Comparison of ENCODE assay signal across 18 cellular contexts in the genomic region with DNA sequence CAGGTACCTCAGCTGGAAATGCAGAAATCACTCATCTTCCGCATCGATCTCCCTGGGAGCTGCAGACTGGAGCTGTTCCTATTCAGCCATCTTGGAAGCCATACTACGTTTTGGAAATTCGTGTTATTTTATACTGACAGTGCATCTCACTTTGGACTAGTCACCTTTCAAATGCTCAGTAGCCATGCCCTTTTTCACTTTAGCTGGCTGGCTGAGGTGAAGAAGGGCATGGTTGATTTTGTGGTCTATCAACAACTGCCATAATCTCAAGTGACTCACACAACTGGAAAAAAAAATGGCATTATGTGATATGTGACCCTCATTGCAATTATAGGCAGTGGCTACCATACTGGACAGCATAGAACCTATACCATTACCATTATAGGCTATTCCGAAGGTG.
DNase-seq lines count a peak whose midpoint lies in the region; ATAC-seq, FAIRE-seq and TF ChIP-seq lines count a peak whose summit lies in the region.
"Had no signal": no experiment of that assay in that cellular context is flagged by ENCODE, and none has a peak within 500 bp of the region (broad histone marks: within the 10 kb centered on the region; RNA-seq: fewer than 3 reads in every experiment).

No MANE protein-coding gene starts in this region.

- 74% methylated on average over 5 of the region's 5 CpGs for WGBS in K562 (ENCODE audit: insufficient coverage, low coverage, missing lambda C conversion rate)

- FAIRE-seq in K562 (lab: Jason Lieb, UNC): no peak
- FAIRE-seq: GM12878, H1, HepG2 had no signal

- TF ChIP-seq RAD21 in K562 (CRISPR knock-in tag; conservative IDR thresholded peaks at IDR 0.05 in 1 of 2, IDR thresholded peaks at IDR 0.05 in 1 of 2): no peak

- H3K9me2 ChIP-seq in Loucy (replicated peaks; ENCODE audit: low read depth, low read length): no peaks in the 10 kb centered on the region

- H2AFZ ChIP-seq in Loucy (ENCODE audit: low read length): peak overlapping the region; percentile 49; the same call in 1 of the 2 replicates
- H2AFZ ChIP-seq in K562 (ENCODE audit: low read depth, low read length): peak overlapping the region; percentile 57

- ATAC-seq in activated CD8-positive, alpha-beta T cell treated with anti-CD3 and anti-CD28 coated beads for 36 hours: peak; percentile 49
- ATAC-seq in activated CD8-positive, alpha-beta T cell treated with anti-CD3 and anti-CD28 coated beads, Interleukin-2, amount 10 ng/mL, durations not matched to agents 7 days and 5 days: no peak
- ATAC-seq in K562: no peak
- peak; percentile 72 for ATAC-seq in stimulated activated naive CD8-positive, alpha-beta T cell treated with anti-CD3 and anti-CD28 coated beads, Interleukin-15, Interleukin-2, amounts not matched to agents 100 U/mL and 50 U/mL, for 24 hours
- no peak for ATAC-seq in GM21576 (IDR thresholded peaks at IDR 0.05; ENCODE audit: unreplicated experiment)
- ATAC-seq: HepG2 had no signal

- H3K36me3 Mint-ChIP-seq in activated CD8-positive, alpha-beta T cell treated with anti-CD3 and anti-CD28 coated beads for 36 hours (ENCODE audit: low read depth): no peaks in the 10 kb centered on the region
- H3K36me3 Mint-ChIP-seq in activated CD8-positive, alpha-beta T cell treated with anti-CD3 and anti-CD28 coated beads, Interleukin-2, amount 10 ng/mL, durations not matched to agents 7 days and 5 days (ENCODE audit: low read depth): no peaks in the 10 kb centered on the region
- H3K36me3 Mint-ChIP-seq: CD14-positive monocyte; CD4-positive, alpha-beta memory T cell had no signal

- in situ Hi-C loops in K562 (cut with MboI): loop anchor here (10.0 kb wide), 1 partner anchor 94 kb away; no protein-coding TSS in a partner anchor

- BruUV-seq in K562 (replicated peaks; lab: Mats Ljungman, UMichigan): no TSS peak

- H4K20me1 ChIP-seq in Loucy (ENCODE audit: insufficient read depth, low read length, poor library complexity, severe bottlenecking) (no peaks in the 10 kb centered on the region), K562 (replicated peaks; ENCODE audit: control insufficient read depth, insufficient read depth, low read length) (no peaks in the 10 kb centered on the region)
- H4K20me1 ChIP-seq: BLaER1 had no signal

- no peaks in the 10 kb centered on the region for H3K27me3 ChIP-seq in Loucy (ENCODE audit: insufficient read depth, low read length, poor library complexity, severe bottlenecking)
- H3K27me3 ChIP-seq in K562 (ENCODE audit: control insufficient read depth in 2 of 2, insufficient read depth in 2 of 2, low read length in 2 of 2): no peaks in the 10 kb centered on the region
- H3K27me3 ChIP-seq: BLaER1 had no signal

- H3K9me3 Mint-ChIP-seq in activated CD8-positive, alpha-beta T cell treated with anti-CD3 and anti-CD28 coated beads for 36 hours: peaks cover 1% of the 10 kb centered on the region
- H3K9me3 Mint-ChIP-seq in activated CD8-positive, alpha-beta T cell treated with anti-CD3 and anti-CD28 coated beads, Interleukin-2, amount 10 ng/mL, durations not matched to agents 7 days and 5 days (ENCODE audit: insufficient read depth): no peaks in the 10 kb centered on the region

- H3K4me3 Mint-ChIP-seq in activated CD8-positive, alpha-beta T cell treated with anti-CD3 and anti-CD28 coated beads for 36 hours: no peak overlapping the region
- H3K4me3 Mint-ChIP-seq in activated CD8-positive, alpha-beta T cell treated with anti-CD3 and anti-CD28 coated beads, Interleukin-2, amount 10 ng/mL, durations not matched to agents 7 days and 5 days: no peak overlapping the region
- H3K4me3 Mint-ChIP-seq: CD14-positive monocyte; CD4-positive, alpha-beta memory T cell had no signal

- intact Hi-C loops in activated CD8-positive, alpha-beta T cell treated with anti-CD3 and anti-CD28 coated beads for 36 hours (cut with micrococcal nuclease): no loop called here
- intact Hi-C loops in K562 (cut with micrococcal nuclease): loop anchor here (10.0 kb wide), 1 partner anchor 454 kb away; no protein-coding TSS in a partner anchor

- H3K36me3 ChIP-seq in Loucy (ENCODE audit: insufficient read depth, low read length) (no peaks in the 10 kb centered on the region), K562 (ENCODE audit: control insufficient read depth, insufficient read depth, low read length) (no peaks in the 10 kb centered on the region)
- H3K36me3 ChIP-seq: BLaER1, HAP-1 had no signal

- H3K4me1 ChIP-seq in Loucy (ENCODE audit: insufficient read depth, low read length, poor library complexity, severe bottlenecking) (no peaks in the 10 kb centered on the region), K562 (replicated peaks in 1 of 2; ENCODE audit: control insufficient read depth in 2 of 2, insufficient read depth in 2 of 2, low read length in 2 of 2) (peaks cover 4 to 36% of the 10 kb centered on the region in 2 experiments)
- H3K4me1 ChIP-seq: BLaER1, HAP-1 had no signal

- DNase-seq in activated CD8-positive, alpha-beta T cell treated with anti-CD3 and anti-CD28 coated beads for 36 hours: no peak
- DNase-seq in activated CD8-positive, alpha-beta T cell treated with anti-CD3 and anti-CD28 coated beads, Interleukin-2, amount 10 ng/mL, durations not matched to agents 7 days and 5 days: no peak
- DNase-seq in K562 (ENCODE audit: extremely low read depth in 1 of 4, low spot score in 3 of 4): no peak
- DNase-seq in stimulated activated naive CD8-positive, alpha-beta T cell treated with anti-CD3 and anti-CD28 coated beads, Interleukin-15, Interleukin-2, amounts not matched to agents 100 U/mL and 50 U/mL, for 24 hours: no peak
- DNase-seq in iPS-NIHi7 (ENCODE audit: extremely low spot score): no peak
- DNase-seq: 8988T; Calu3; CD4-positive, alpha-beta memory T cell; DND-41; EL had no signal

- H3K9me1 ChIP-seq in K562 (ENCODE audit: control insufficient read depth, insufficient read depth, low read length): peaks cover 3% of the 10 kb centered on the region

- H3K9ac ChIP-seq in Loucy (ENCODE audit: low read depth, low read length, poor library complexity, severe bottlenecking): no peak overlapping the region
- no peak overlapping the region for H3K9ac ChIP-seq in K562 (ENCODE audit: insufficient read depth in 1 of 2, low read depth in 2 of 2, low read length in 2 of 2)
- H3K9ac ChIP-seq: BLaER1 had no signal

- H3K4me2 ChIP-seq in Loucy (ENCODE audit: low read depth, low read length, poor library complexity, severe bottlenecking): no peak overlapping the region
- no peak overlapping the region for H3K4me2 ChIP-seq in K562 (ENCODE audit: insufficient read depth, low read length)
- H3K4me2 ChIP-seq: BLaER1 had no signal

- no peak overlapping the region for H3K27ac Mint-ChIP-seq in activated CD8-positive, alpha-beta T cell treated with anti-CD3 and anti-CD28 coated beads for 36 hours
- no peak overlapping the region for H3K27ac Mint-ChIP-seq in activated CD8-positive, alpha-beta T cell treated with anti-CD3 and anti-CD28 coated beads, Interleukin-2, amount 10 ng/mL, durations not matched to agents 7 days and 5 days
- H3K27ac Mint-ChIP-seq: CD14-positive monocyte; CD4-positive, alpha-beta memory T cell had no signal

- no peak overlapping the region for H3K4me3 ChIP-seq in Loucy (ENCODE audit: low read length, poor library complexity, severe bottlenecking)
- H3K4me3 ChIP-seq in K562: no peak overlapping the region
- H3K4me3 ChIP-seq: BLaER1, GM12878, HAP-1 had no signal

- H3K27me3 Mint-ChIP-seq in activated CD8-positive, alpha-beta T cell treated with anti-CD3 and anti-CD28 coated beads for 36 hours: peaks cover 1% of the 10 kb centered on the region
- peaks cover 6% of the 10 kb centered on the region for H3K27me3 Mint-ChIP-seq in activated CD8-positive, alpha-beta T cell treated with anti-CD3 and anti-CD28 coated beads, Interleukin-2, amount 10 ng/mL, durations not matched to agents 7 days and 5 days (ENCODE audit: low read depth)

- H3K9me3 ChIP-seq in Loucy (ENCODE audit: insufficient read depth, low read depth, low read length) (no peaks in the 10 kb centered on the region), K562 (replicated peaks; ENCODE audit: control insufficient read depth, insufficient read depth, low read depth, low read length) (no peaks in the 10 kb centered on the region)
- H3K9me3 ChIP-seq: HAP-1 had no signal

- no peak overlapping the region for H3K27ac ChIP-seq in K562 (ENCODE audit: extremely low read depth, low read depth, low read length)
- H3K27ac ChIP-seq: BLaER1 had no signal

- no peak for TF ChIP-seq POLR2A in K562 (conservative IDR thresholded peaks at IDR 0.05)

- no peaks in the 10 kb centered on the region for H3F3A ChIP-seq in Loucy (ENCODE audit: low read depth)

- H3K79me2 ChIP-seq in Loucy (ENCODE audit: insufficient read depth, low read length) (no peaks in the 10 kb centered on the region), K562 (ENCODE audit: control insufficient read depth, insufficient read depth, low read length) (no peaks in the 10 kb centered on the region)

- CTCF ChIA-PET in activated CD8-positive, alpha-beta T cell treated with anti-CD3 and anti-CD28 coated beads for 36 hours (lab: Charles Lee): interaction anchor here (0.6 to 1.2 kb wide), 2 partner anchors 18 to 1057 kb away, joined by 3 to 4 read pairs; no protein-coding TSS in a partner anchor
- CTCF ChIA-PET in activated CD8-positive, alpha-beta T cell treated with anti-CD3 and anti-CD28 coated beads, Interleukin-2, amount 10 ng/mL, durations not matched to agents 7 days and 5 days (lab: Charles Lee): no interaction called here
- CTCF ChIA-PET in K562 (lab: Yijun Ruan, JAX; ENCODE audit: low intra/inter-chr PET ratio): no interaction called here

- no peak for TF ChIP-seq CTCF in activated CD8-positive, alpha-beta T cell treated with anti-CD3 and anti-CD28 coated beads for 36 hours (IDR thresholded peaks at IDR 0.05)
- TF ChIP-seq CTCF in Loucy (conservative IDR thresholded peaks at IDR 0.05; ENCODE audit: low read length): no peak
- no peak for TF ChIP-seq CTCF in K562 (IDR thresholded peaks at IDR 0.05 in 2 of 3, conservative IDR thresholded peaks at IDR 0.05 in 1 of 3; ENCODE audit: insufficient read depth in 2 of 3, low read depth in 1 of 3, low read length in 3 of 3)

- no peak for TF ChIP-seq EP300 in K562 (IDR thresholded peaks at IDR 0.05; ENCODE audit: low read length)

- POLR2A ChIA-PET in activated CD8-positive, alpha-beta T cell treated with anti-CD3 and anti-CD28 coated beads for 36 hours (lab: Charles Lee): no interaction called here
- POLR2A ChIA-PET in activated CD8-positive, alpha-beta T cell treated with anti-CD3 and anti-CD28 coated beads, Interleukin-2, amount 10 ng/mL, durations not matched to agents 7 days and 5 days (lab: Charles Lee): no interaction called here
- POLR2A ChIA-PET in K562 (lab: Yijun Ruan, JAX): interaction anchor here (1.4 kb wide), 1 partner anchor 18 kb away, joined by 5 read pairs; no protein-coding TSS in a partner anchor

- peaks cover 11% of the 10 kb centered on the region for H3K4me1 Mint-ChIP-seq in activated CD8-positive, alpha-beta T cell treated with anti-CD3 and anti-CD28 coated beads for 36 hours (ENCODE audit: low read depth)
- H3K4me1 Mint-ChIP-seq in activated CD8-positive, alpha-beta T cell treated with anti-CD3 and anti-CD28 coated beads, Interleukin-2, amount 10 ng/mL, durations not matched to agents 7 days and 5 days (ENCODE audit: low read depth): no peaks in the 10 kb centered on the region
- H3K4me1 Mint-ChIP-seq: CD4-positive, alpha-beta memory T cell had no signal

TF ChIP-seq in K562, 482 proteins besides CTCF, POLR2A, EP300 and RAD21 (continues in another document):
- TF ChIP-seq NR4A1 (CRISPR knock-in tag; IDR thresholded peaks at IDR 0.05) (no peak), NR4A1 (tag; IDR thresholded peaks at IDR 0.05) (0 out of 2 replicates have a peak, but pooled peaks have one; percentile 9)

Comparison
In these comparisons a context has a peak if more than half of its experiments do, and no peak if none do; other contexts are left out.
1. ATAC-seq: peak in activated CD8-positive, alpha-beta T cell treated with anti-CD3 and anti-CD28 coated beads for 36 hours (single experiment) and stimulated activated naive CD8-positive, alpha-beta T cell treated with anti-CD3 and anti-CD28 coated beads, Interleukin-15, Interleukin-2, amounts not matched to agents 100 U/mL and 50 U/mL, for 24 hours (single experiment); none in activated CD8-positive, alpha-beta T cell treated with anti-CD3 and anti-CD28 coated beads, Interleukin-2, amount 10 ng/mL, durations not matched to agents 7 days and 5 days (single experiment), K562 (single experiment) and GM21576 (single experiment).